In genomic region chr12:82651489-82651888, GRCh38 we compare ENCODE assay signal across 26 cellular contexts. TPM values are rescaled to one million over a fixed set of nuclear protein-coding genes. Genes with fewer than 3 reads are reported as not detected.
DNase-seq lines count a peak whose midpoint lies in the region; ATAC-seq, FAIRE-seq and TF ChIP-seq lines count a peak whose summit lies in the region.
"Had no signal": no experiment of that assay in that cellular context is flagged by ENCODE, and none has a peak within 500 bp of the region (broad histone marks: within the 10 kb centered on the region; RNA-seq: fewer than 3 reads in every experiment).

No MANE protein-coding gene starts in this region.

- H3K4me3 ChIP-seq in heart left ventricle (no peak overlapping the region), bronchial epithelial cell (ENCODE audit: low read depth, low read length) (no peak overlapping the region)
- H3K4me3 ChIP-seq: coronary artery, SJSA1 had no signal

- ATAC-seq in heart left ventricle (no peak), left ventricle myocardium superior (no peak)

- H3K36me3 ChIP-seq in heart left ventricle (no peaks in the 10 kb centered on the region), bronchial epithelial cell (ENCODE audit: control insufficient read depth, insufficient read depth, low read length) (no peaks in the 10 kb centered on the region)
- H3K36me3 ChIP-seq: SJSA1 had no signal

- WGBS in heart left ventricle, 4 donors, result 86 to 94% (median 89%) methylated on average over 4 of the region's 4 CpGs

- peaks cover 0 to 18% (median 0%) of the 10 kb centered on the region in 12 donors for H3K4me1 ChIP-seq in heart left ventricle

- H3K27ac ChIP-seq in heart left ventricle, result peak overlapping the region in 7 of 12 donors; percentile 3 to 62 (median 38)
- H3K27ac ChIP-seq: C4-2B, coronary artery, VCaP had no signal

- no peak for TF ChIP-seq POLR2A in heart left ventricle (IDR thresholded peaks at IDR 0.05)

- H3K9me3 ChIP-seq in heart left ventricle, result no peaks in the 10 kb centered on the region
- H3K9me3 ChIP-seq: SJSA1 had no signal

- H3K27me3 ChIP-seq in heart left ventricle (no peaks in the 10 kb centered on the region), bronchial epithelial cell (ENCODE audit: control insufficient read depth, insufficient read depth, low read length) (no peaks in the 10 kb centered on the region)
- H3K27me3 ChIP-seq: SJSA1 had no signal

- peak; percentile 91 for FAIRE-seq in bronchial epithelial cell (lab: Jason Lieb, UNC)
- FAIRE-seq in urothelium cell line (lab: Jason Lieb, UNC), result no peak
- FAIRE-seq: GM12892 had no signal

- intact Hi-C loops in heart left ventricle (cut with DNase I), result no loop called here
- intact Hi-C loops in left ventricle myocardium superior (cut with micrococcal nuclease), result no loop called here
- intact Hi-C loops in posterior vena cava (cut with DNase I), result no loop called here

- no peak for TF ChIP-seq CTCF in heart left ventricle (IDR thresholded peaks at IDR 0.05)
- TF ChIP-seq CTCF in bronchial epithelial cell (IDR thresholded peaks at IDR 0.05; ENCODE audit: insufficient read depth, low read length, severe bottlenecking), result no peak

- DNase-seq in heart left ventricle (no peak), left ventricle myocardium superior (no peak), NCI-H226 (peak; percentile 74), bronchial epithelial cell (ENCODE audit: low read depth) (peak; percentile 96), urothelium cell line (ENCODE audit: low spot score) (peak; percentile 8), GDM1 (lab: John Stamatoyannopoulos, UW) (no peak), posterior vena cava (ENCODE audit: low spot score) (no peak), H4 (ENCODE audit: low spot score) (no peak)
- DNase-seq: activated CD4-positive, alpha-beta T cell treated with anti-CD3 and anti-CD28 coated beads, Interleukin-2, amount 50 U/mL, for 1 hour; activated effector memory CD4-positive, alpha-beta T cell treated with Interleukin-2 at 50 U/mL for 16 hours; endodermal cell; H9; hippocampal formation; islet precursor cell; KG1; naive B cell; NCI-H2107; NCI-H82; occipital lobe; right cardiac atrium; T-helper 2 cell had no signal

RNA-seq across cellular contexts. Expression of gene TMTC2, which starts 35.2 kb away (rescaled TPM):
- total RNA-seq in heart left ventricle, result 1 to 10 TPM; 2.6 to 5.7 (median 3.4) TPM
- 1 to 10 TPM; 1.1 to 2.5 TPM for polyA plus RNA-seq in heart left ventricle
- total RNA-seq in left ventricle myocardium superior, result 4.7 TPM
- 9.3 and 10.5 TPM in 2 replicates for total RNA-seq in bronchial epithelial cell
- total RNA-seq in posterior vena cava, result 1 to 10 TPM; 5.5 to 7.1 TPM
- 2.6 and 4.0 TPM in 2 replicates for total RNA-seq in H4 (2014; rRNA removed; shearing (Covaris generic))

Comparison
In these comparisons a context has a peak if more than half of its experiments do, and no peak if none do; other contexts are left out.
1. DNase-seq: peak in NCI-H226 (single experiment), bronchial epithelial cell (single experiment) and urothelium cell line (single experiment); none in heart left ventricle (0 of 5), left ventricle myocardium superior (single experiment), GDM1 (single experiment), posterior vena cava (single experiment) and H4 (single experiment).